26 cellular contexts compared by ENCODE assay signal in the genomic region with DNA sequence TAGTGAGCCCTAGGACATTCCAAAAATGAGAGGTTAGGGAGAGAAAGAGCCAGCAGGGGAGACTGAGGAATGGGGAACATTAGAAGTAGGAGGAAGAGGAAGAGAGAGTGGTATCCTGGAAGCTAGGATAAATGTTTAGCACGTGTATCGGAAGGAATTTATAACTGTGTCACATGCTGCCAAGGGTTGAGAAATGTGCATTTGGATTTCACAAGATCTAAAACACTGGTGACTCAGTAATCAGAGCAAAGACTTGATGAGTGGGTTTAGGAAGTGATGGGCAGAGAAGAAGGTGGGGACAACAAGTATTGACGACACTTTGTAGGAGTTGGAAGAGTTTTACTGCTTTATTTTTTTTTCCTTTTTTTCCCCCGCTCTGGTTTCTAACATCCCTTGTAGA.
DNase-seq lines count a peak whose midpoint lies in the region; ATAC-seq and TF ChIP-seq lines count a peak whose summit lies in the region.
"Had no signal": no experiment of that assay in that cellular context is flagged by ENCODE, and none has a peak within 500 bp of the region (broad histone marks: within the 10 kb centered on the region; RNA-seq: fewer than 3 reads in every experiment).

No MANE protein-coding gene starts in this region.

- H3K27me3 ChIP-seq in GM23248 (replicated peaks; ENCODE audit: insufficient read depth) (no peaks in the 10 kb centered on the region), adipocyte (replicated peaks; ENCODE audit: control insufficient read depth, insufficient read depth, low read length) (no peaks in the 10 kb centered on the region), gastroesophageal sphincter (no peaks in the 10 kb centered on the region), H7 (ENCODE audit: control insufficient read depth, insufficient read depth, low read length) (no peaks in the 10 kb centered on the region), dorsolateral prefrontal cortex (no peaks in the 10 kb centered on the region)
- H3K27me3 ChIP-seq: upper lobe of left lung had no signal

- in situ Hi-C loops in GM23248 (cut with MboI), result no loop called here

- H3K4me3 ChIP-seq in AG04449 (ENCODE audit: low read depth, low read length), result no peak overlapping the region
- H3K4me3 ChIP-seq in GM23248, result peak overlapping the region; percentile 50
- peak overlapping the region; percentile 30 for H3K4me3 ChIP-seq in adipocyte (ENCODE audit: low read length)
- H3K4me3 ChIP-seq in gastroesophageal sphincter, result no peak overlapping the region
- no peak overlapping the region for H3K4me3 ChIP-seq in H7 (ENCODE audit: insufficient read depth, low read depth, low read length)
- H3K4me3 ChIP-seq in dorsolateral prefrontal cortex, result no peak overlapping the region
- H3K4me3 ChIP-seq: body of pancreas, HAP-1, upper lobe of left lung had no signal

- H3K9ac ChIP-seq in GM23248, result peak overlapping the region; percentile 75
- peak overlapping the region; percentile 73 for H3K9ac ChIP-seq in adipocyte (ENCODE audit: low read length)

- TF ChIP-seq CTCF in AG04449 (IDR thresholded peaks at IDR 0.05; ENCODE audit: insufficient read depth, low read length, missing control alignments) (no peak), gastroesophageal sphincter (IDR thresholded peaks at IDR 0.05) (no peak), dorsolateral prefrontal cortex (IDR thresholded peaks at IDR 0.05 in 54 of 56, conservative IDR thresholded peaks at IDR 0.05 in 2 of 56; ENCODE audit: low read depth in 1 of 56, partially characterized antibody in 56 of 56) (no peak)

- H3K9me2 ChIP-seq in GM23248 (ENCODE audit: insufficient read depth), result no peaks in the 10 kb centered on the region

- peaks cover 67% of the 10 kb centered on the region for H3K4me1 ChIP-seq in GM23248 (ENCODE audit: insufficient read depth)
- peaks cover 47% of the 10 kb centered on the region for H3K4me1 ChIP-seq in adipocyte (ENCODE audit: control insufficient read depth, insufficient read depth, low read length)
- H3K4me1 ChIP-seq in gastroesophageal sphincter, result no peaks in the 10 kb centered on the region
- H3K4me1 ChIP-seq: HAP-1, upper lobe of left lung had no signal

- no peaks in the 10 kb centered on the region for H4K20me1 ChIP-seq in GM23248 (ENCODE audit: insufficient read depth)

- peak overlapping the region; percentile 64 for H3K4me2 ChIP-seq in GM23248 (ENCODE audit: unreplicated experiment)

- no peak for TF ChIP-seq POLR2A in gastroesophageal sphincter (IDR thresholded peaks at IDR 0.05)

- H3K36me3 ChIP-seq in GM23248 (ENCODE audit: low read depth) (peaks cover 8% of the 10 kb centered on the region; the same call in 1 of the 2 replicates), adipocyte (ENCODE audit: control insufficient read depth, insufficient read depth, low read length, severe bottlenecking) (peaks cover 4% of the 10 kb centered on the region), gastroesophageal sphincter (no peaks in the 10 kb centered on the region), H7 (replicated peaks; ENCODE audit: control insufficient read depth, insufficient read depth, low read length) (no peaks in the 10 kb centered on the region)
- H3K36me3 ChIP-seq: HAP-1, upper lobe of left lung had no signal

- CTCF ChIA-PET in AG04449 (lab: Yijun Ruan, JAX), result interaction anchor here (0.6 to 1.8 kb wide), 2 partner anchors 21 to 62 kb away, joined by 3 read pairs; no protein-coding TSS in a partner anchor

- no peaks in the 10 kb centered on the region for H3K9me3 ChIP-seq in GM23248 (ENCODE audit: low read depth)
- H3K9me3 ChIP-seq in adipocyte (ENCODE audit: control insufficient read depth, low read length), result peaks cover 4% of the 10 kb centered on the region
- peaks cover 0 to 4% (median 0%) of the 10 kb centered on the region in 3 donors for H3K9me3 ChIP-seq in gastroesophageal sphincter
- H3K9me3 ChIP-seq: body of pancreas, Caco-2, HAP-1, upper lobe of left lung had no signal

- ATAC-seq in gastroesophageal sphincter (peak; percentile 57), GM19023 (IDR thresholded peaks at IDR 0.05; ENCODE audit: unreplicated experiment) (no peak), HG03460 (IDR thresholded peaks at IDR 0.05; ENCODE audit: unreplicated experiment) (no peak)
- ATAC-seq: body of pancreas; naive thymus-derived CD4-positive, alpha-beta T cell had no signal

- DNase-seq in AG04449 (ENCODE audit: low read depth, low spot score) (peak; percentile 21), GM23248 (peak; percentile 95), adipocyte (ENCODE audit: low read depth) (peak; percentile 70), H7 (no peak), dorsolateral prefrontal cortex (no peak)
- DNase-seq: activated CD4-positive, alpha-beta T cell treated with anti-CD3 and anti-CD28 coated beads, Interleukin-2, amount 50 U/mL, for 48 hours; activated naive CD4-positive, alpha-beta T cell treated with anti-CD3 and anti-CD28 coated beads for 36 hours; activated T-cell treated with anti-CD3 and anti-CD28 coated beads, Interleukin-2, amount 50 U/mL, for 1 hour; body of pancreas; Caco-2; dermis blood vessel endothelial cell; erythroblast; mammary epithelial cell; naive thymus-derived CD4-positive, alpha-beta T cell; NCI-H187; NK-92 treated with Interleukin-12 subunit alpha and Interleukin-12 subunit beta, amount 100 ng/mL, for 24 hours; posterior cingulate gyrus; Right ventricle myocardium superior; stimulated activated naive CD4-positive, alpha-beta T cell treated with Interleukin-2 at 50 U/mL for 16 hours; T-helper 1 cell; upper lobe of left lung; WERI-Rb-1 had no signal

- H2AFZ ChIP-seq in GM23248, result no peak overlapping the region

- peak overlapping the region; percentile 98 for H3K27ac ChIP-seq in GM23248
- no peak overlapping the region for H3K27ac ChIP-seq in gastroesophageal sphincter
- H3K27ac ChIP-seq in dorsolateral prefrontal cortex, result peak overlapping the region in 7 of 59 donors; percentile 4 to 59 (median 22)
- H3K27ac ChIP-seq: body of pancreas, upper lobe of left lung, WERI-Rb-1 had no signal

- WGBS in GM23248 (ENCODE audit: low coverage in 1 of 2, low lambda C conversion rate in 2 of 2, missing lambda C conversion rate in 2 of 2), 2 experiments, result 3 to 4% methylated on average over 4 of the region's 4 CpGs
- 83% methylated on average over 4 of the region's 4 CpGs for WGBS in gastroesophageal sphincter (ENCODE audit: low coverage in 1 of 2), 2 donors

- POLR2A ChIA-PET in AG04449 (lab: Yijun Ruan, JAX), result no interaction called here

- TF ChIP-seq EP300 in gastroesophageal sphincter (IDR thresholded peaks at IDR 0.05), result no peak

- intact Hi-C loops in dorsolateral prefrontal cortex (cut with DNase I), result no loop called here

- H3F3A ChIP-seq in GM23248 (ENCODE audit: insufficient read depth), result peaks cover 67% of the 10 kb centered on the region

- peaks cover 60% of the 10 kb centered on the region for H3K79me2 ChIP-seq in GM23248 (ENCODE audit: insufficient read depth)

Comparison
In these comparisons a context has a peak if more than half of its experiments do, and no peak if none do; other contexts are left out.
1. DNase-seq: peak in AG04449 (single experiment), GM23248 (single experiment) and adipocyte (single experiment); none in H7 (single experiment) and dorsolateral prefrontal cortex (0 of 10).
2. H3K4me3 ChIP-seq: peak in GM23248 (single experiment) and adipocyte (single experiment); none in AG04449 (single experiment), gastroesophageal sphincter (0 of 2), H7 (single experiment) and dorsolateral prefrontal cortex (0 of 59).